ENCODE assay signal across 8 cellular contexts in the genomic region with DNA sequence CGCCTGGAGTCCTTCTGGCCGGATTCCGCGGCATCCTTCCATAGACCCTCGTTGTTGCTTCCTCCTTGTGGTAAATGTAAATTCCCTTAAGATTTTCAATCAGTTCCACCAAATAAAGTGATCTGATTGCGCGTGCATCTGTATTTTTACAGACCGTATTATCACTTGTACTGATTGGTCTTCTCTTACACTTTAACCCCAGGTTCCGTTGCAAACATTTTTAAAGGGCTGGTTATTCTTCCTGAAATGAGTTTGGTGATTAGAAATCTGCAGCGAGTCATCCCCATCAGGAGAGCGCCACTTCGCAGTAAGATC.
DNase-seq lines count a peak whose midpoint lies in the region; ATAC-seq and TF ChIP-seq lines count a peak whose summit lies in the region.

No MANE protein-coding gene starts in this region.

- peak overlapping the region; percentile 99 for H3K4me3 Mint-ChIP-seq in activated naive CD4-positive, alpha-beta T cell treated with anti-CD3 and anti-CD28 coated beads, Interleukin-2, amount 50 U/mL, for 24 hours
- peak overlapping the region; percentile 96 for H3K4me3 Mint-ChIP-seq in stimulated activated effector memory CD8-positive, alpha-beta T cell treated with anti-CD3 and anti-CD28 coated beads, Interleukin-12 subunit alpha, Interleukin-12 subunit beta, amount 100 ng/mL, for 72 hours

- peaks cover 2% of the 10 kb centered on the region for H3K9me3 ChIP-seq in WERI-Rb-1 (ENCODE audit: severe bottlenecking)
- no peaks in the 10 kb centered on the region for H3K9me3 ChIP-seq in iPS DF 6.9 (ENCODE audit: control insufficient read depth, insufficient read depth, low read length)

- H3K4me3 ChIP-seq in WERI-Rb-1 (ENCODE audit: low read depth, low read length) (peak overlapping the region; percentile 96), iPS DF 6.9 (ENCODE audit: low read length) (peak overlapping the region; percentile 96; the same call in 1 of the 2 replicates)

- H3K36me3 Mint-ChIP-seq in activated naive CD4-positive, alpha-beta T cell treated with anti-CD3 and anti-CD28 coated beads, Interleukin-2, amount 50 U/mL, for 24 hours: peaks cover 12% of the 10 kb centered on the region
- peaks cover 66% of the 10 kb centered on the region for H3K36me3 Mint-ChIP-seq in stimulated activated effector memory CD8-positive, alpha-beta T cell treated with anti-CD3 and anti-CD28 coated beads, Interleukin-12 subunit alpha, Interleukin-12 subunit beta, amount 100 ng/mL, for 72 hours

- no peak for DNase-seq in activated naive CD4-positive, alpha-beta T cell treated with anti-CD3 and anti-CD28 coated beads, Interleukin-2, amount 50 U/mL, for 16 hours
- DNase-seq in WERI-Rb-1 (no peak), iPS DF 6.9 (ENCODE audit: low read depth, low spot score) (no peak), activated gamma-delta T cell (lab: John Stamatoyannopoulos, UW) (no peak), NCI-H446 treated with DMSO at 0.1 percent for 48 hours (lab: John Stamatoyannopoulos, UW) (no peak)
- no peak for DNase-seq in stimulated activated effector memory CD8-positive, alpha-beta T cell treated with anti-CD3 and anti-CD28 coated beads, Interleukin-12 subunit alpha, Interleukin-12 subunit beta, amount 100 ng/mL, for 72 hours (ENCODE audit: low spot score in 2 of 2)

- H3K4me1 Mint-ChIP-seq in activated naive CD4-positive, alpha-beta T cell treated with anti-CD3 and anti-CD28 coated beads, Interleukin-2, amount 50 U/mL, for 24 hours: peaks cover 50% of the 10 kb centered on the region
- H3K4me1 Mint-ChIP-seq in stimulated activated effector memory CD8-positive, alpha-beta T cell treated with anti-CD3 and anti-CD28 coated beads, Interleukin-12 subunit alpha, Interleukin-12 subunit beta, amount 100 ng/mL, for 72 hours: peaks cover 41% of the 10 kb centered on the region

- H3K9me3 Mint-ChIP-seq in activated naive CD4-positive, alpha-beta T cell treated with anti-CD3 and anti-CD28 coated beads, Interleukin-2, amount 50 U/mL, for 24 hours: no peaks in the 10 kb centered on the region
- H3K9me3 Mint-ChIP-seq in stimulated activated effector memory CD8-positive, alpha-beta T cell treated with anti-CD3 and anti-CD28 coated beads, Interleukin-12 subunit alpha, Interleukin-12 subunit beta, amount 100 ng/mL, for 72 hours: no peaks in the 10 kb centered on the region

- TF ChIP-seq CTCF in WERI-Rb-1 (IDR thresholded peaks at IDR 0.05; ENCODE audit: low read depth, low read length): no peak

- WGBS in iPS DF 6.9 (ENCODE audit: insufficient coverage, insufficient read length): no CpG with 5 or more reads among the region's 12 CpGs

- H3K27me3 ChIP-seq in WERI-Rb-1 (ENCODE audit: insufficient read depth, low read depth, severe bottlenecking) (no peaks in the 10 kb centered on the region), iPS DF 6.9 (ENCODE audit: control insufficient read depth, insufficient read depth, low read length) (no peaks in the 10 kb centered on the region)

- peak overlapping the region; percentile 99 for H3K27ac Mint-ChIP-seq in activated naive CD4-positive, alpha-beta T cell treated with anti-CD3 and anti-CD28 coated beads, Interleukin-2, amount 50 U/mL, for 24 hours
- H3K27ac Mint-ChIP-seq in stimulated activated effector memory CD8-positive, alpha-beta T cell treated with anti-CD3 and anti-CD28 coated beads, Interleukin-12 subunit alpha, Interleukin-12 subunit beta, amount 100 ng/mL, for 72 hours: peak overlapping the region; percentile 94

- H3K27ac ChIP-seq in WERI-Rb-1: peak overlapping the region; percentile 95
- peak overlapping the region; percentile 47 for H3K27ac ChIP-seq in iPS DF 6.9 (ENCODE audit: low read length)

- H3K4me1 ChIP-seq in iPS DF 6.9 (ENCODE audit: control insufficient read depth, insufficient read depth, low read length): no peaks in the 10 kb centered on the region

- H3K27me3 Mint-ChIP-seq in activated naive CD4-positive, alpha-beta T cell treated with anti-CD3 and anti-CD28 coated beads, Interleukin-2, amount 50 U/mL, for 24 hours: no peaks in the 10 kb centered on the region

- ATAC-seq in stimulated activated effector memory CD8-positive, alpha-beta T cell treated with anti-CD3 and anti-CD28 coated beads, Interleukin-12 subunit alpha, Interleukin-12 subunit beta, amount 100 ng/mL, for 72 hours: peak; percentile 32
- no peak for ATAC-seq in HG03520 (IDR thresholded peaks at IDR 0.05; ENCODE audit: unreplicated experiment)

- peaks cover 54% of the 10 kb centered on the region for H3K36me3 ChIP-seq in WERI-Rb-1
- 0 out of 2 replicates have a peak, but pooled peaks cover 3% of the 10 kb centered on the region for H3K36me3 ChIP-seq in iPS DF 6.9 (ENCODE audit: control insufficient read depth, insufficient read depth, low read length)
